ENCODE assay signal across 9 cellular contexts in the genomic region with DNA sequence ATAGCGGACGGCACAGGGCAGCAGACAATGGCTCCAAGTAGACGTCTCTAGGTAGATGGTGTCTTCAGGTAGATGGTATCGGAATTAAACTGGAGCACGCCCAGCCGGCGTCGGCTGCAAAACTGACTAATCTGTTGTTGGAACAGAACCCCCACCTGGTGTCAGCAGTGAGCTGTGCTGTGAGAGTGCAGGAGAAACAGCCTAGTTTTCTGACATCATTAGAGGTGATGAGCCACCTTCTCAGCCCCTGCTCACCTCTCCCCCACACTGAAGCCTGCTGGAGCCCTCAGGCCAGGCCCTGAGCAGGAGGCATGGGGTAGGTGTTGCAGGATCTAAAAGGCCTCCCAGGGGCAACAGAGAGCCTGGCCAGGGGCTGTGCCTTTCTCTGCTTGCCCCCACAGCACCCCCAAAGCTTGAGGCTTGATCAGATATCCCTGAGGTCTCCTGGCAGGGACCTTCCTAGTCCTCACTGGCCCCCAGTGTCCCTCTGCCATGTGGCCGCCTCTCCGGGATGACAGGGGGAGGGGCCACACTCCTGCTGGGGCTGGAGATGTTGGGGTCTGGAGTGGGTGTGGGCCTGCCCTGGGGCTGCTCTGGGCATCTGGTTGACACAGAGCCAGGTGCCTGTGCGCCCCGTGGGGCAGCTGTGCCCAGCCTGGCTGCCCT.
A peak's percentile ranks its signal among the peaks of the same experiment; 100 is the strongest.
DNase-seq lines count a peak whose midpoint lies in the region; ATAC-seq, FAIRE-seq and TF ChIP-seq lines count a peak whose summit lies in the region.
"Had no signal": no experiment of that assay in that cellular context is flagged by ENCODE, and none has a peak within 500 bp of the region (broad histone marks: within the 10 kb centered on the region; RNA-seq: fewer than 3 reads in every experiment).

No MANE protein-coding gene starts in this region.

- H3K4me3 ChIP-seq in fibroblast of pulmonary artery (replicated peaks; ENCODE audit: low read depth, low read length): no peak overlapping the region

- no peak for ATAC-seq in GM21526 (IDR thresholded peaks at IDR 0.05; ENCODE audit: low FRiP score, unreplicated experiment)

- TF ChIP-seq CTCF in fibroblast of pulmonary artery (IDR thresholded peaks at IDR 0.05; ENCODE audit: low read length, missing control alignments): peak; percentile 57

- peak; percentile 19 for DNase-seq in NCI-H748 (lab: John Stamatoyannopoulos, UW; ENCODE audit: unreplicated experiment)
- no peak for DNase-seq in NCI-H748 treated with DMSO at 0.1 percent for 48 hours (lab: John Stamatoyannopoulos, UW)
- DNase-seq in NCI-H226: peak; percentile 78
- peak; percentile 79 for DNase-seq in activated CD8-positive, alpha-beta memory T cell treated with anti-CD3 and anti-CD28 coated beads, Interleukin-2, amount 50 U/mL, for 48 hours
- peak; percentile 61 for DNase-seq in fibroblast of pulmonary artery (ENCODE audit: low read depth)
- peak; percentile 42 to 56 (median 51) for DNase-seq in stimulated activated CD4-positive, alpha-beta T cell treated with anti-CD3 and anti-CD28 coated beads, Interleukin-12 subunit alpha, Interleukin-12 subunit beta, amount 100 ng/mL, for 48 hours (ENCODE audit: low read depth in 2 of 3, low spot score in 1 of 3)
- DNase-seq in GM19239 (ENCODE audit: insufficient read length, low spot score): no peak

- no peak for FAIRE-seq in GM19239 (lab: Jason Lieb, UNC)
- FAIRE-seq: frontal cortex had no signal

Comparison
In these comparisons a context has a peak if more than half of its experiments do, and no peak if none do; other contexts are left out.
1. DNase-seq: peak in NCI-H748 (single experiment), NCI-H226 (single experiment), activated CD8-positive, alpha-beta memory T cell treated with anti-CD3 and anti-CD28 coated beads, Interleukin-2, amount 50 U/mL, for 48 hours (single experiment), fibroblast of pulmonary artery (single experiment) and stimulated activated CD4-positive, alpha-beta T cell treated with anti-CD3 and anti-CD28 coated beads, Interleukin-12 subunit alpha, Interleukin-12 subunit beta, amount 100 ng/mL, for 48 hours (3 of 3); none in NCI-H748 treated with DMSO at 0.1 percent for 48 hours (single experiment) and GM19239 (single experiment).